In the genomic region with DNA sequence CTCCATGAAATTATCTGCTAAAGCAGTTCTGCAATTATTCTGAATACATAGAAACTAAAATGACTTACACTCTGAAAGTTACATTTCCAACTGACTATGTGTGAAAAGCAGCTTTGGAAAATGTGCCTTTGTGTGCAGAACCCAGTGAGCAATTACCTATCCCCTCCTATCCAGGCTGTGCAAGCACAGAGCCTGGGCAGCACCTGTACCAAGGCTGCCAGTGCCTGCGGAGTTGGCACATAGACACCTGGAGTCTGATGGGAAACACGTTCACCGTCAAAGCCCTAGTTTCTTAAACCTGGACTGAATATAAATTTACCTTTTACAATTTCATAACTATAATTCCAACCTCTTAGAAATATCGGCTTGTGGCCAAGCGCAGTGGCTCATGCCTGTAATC, we compare ENCODE assay signal across 26 cellular contexts.
"Had no signal": no experiment of that assay in that cellular context is flagged by ENCODE, and none has a peak within 500 bp of the region (broad histone marks: within the 10 kb centered on the region; RNA-seq: fewer than 3 reads in every experiment).

No MANE protein-coding gene starts in this region.

- H3K4me3 ChIP-seq: coronary artery, dorsolateral prefrontal cortex, gastroesophageal sphincter, heart right ventricle, left lung, lower lobe of right lung, mucosa of descending colon had no signal

- H3K36me3 ChIP-seq: gastroesophageal sphincter, heart right ventricle, left lung, lower lobe of right lung had no signal

- H3K4me1 ChIP-seq: foreskin keratinocyte, gastroesophageal sphincter, heart right ventricle, left lung, lower lobe of right lung had no signal

- H3K9me3 ChIP-seq: gastroesophageal sphincter, heart right ventricle, left lung, lower lobe of right lung, mucosa of descending colon had no signal

- H3K27me3 ChIP-seq: dorsolateral prefrontal cortex, foreskin keratinocyte, gastroesophageal sphincter, left lung had no signal

- FAIRE-seq: colon, endometrium, islet of Langerhans, keratinocyte had no signal

- H3K27ac ChIP-seq: coronary artery, epithelial cell of prostate, foreskin keratinocyte, gastroesophageal sphincter, heart right ventricle, left lung, lower lobe of right lung had no signal

- DNase-seq: dermis blood vessel endothelial cell; effector CD4-positive, alpha-beta T cell; effector memory CD8-positive, alpha-beta T cell; endodermal cell; erythroblast; foreskin keratinocyte; glutamatergic neuron; head of caudate nucleus; heart right ventricle; hippocampal formation; left cardiac atrium; left lung; left ventricle myocardium superior; lower lobe of right lung; mesenchymal stem cell; mucosa of descending colon; naive B cell; naive thymus-derived CD8-positive, alpha-beta T cell had no signal
